Comparison of ENCODE assay signal across 10 cellular contexts in the genomic region with DNA sequence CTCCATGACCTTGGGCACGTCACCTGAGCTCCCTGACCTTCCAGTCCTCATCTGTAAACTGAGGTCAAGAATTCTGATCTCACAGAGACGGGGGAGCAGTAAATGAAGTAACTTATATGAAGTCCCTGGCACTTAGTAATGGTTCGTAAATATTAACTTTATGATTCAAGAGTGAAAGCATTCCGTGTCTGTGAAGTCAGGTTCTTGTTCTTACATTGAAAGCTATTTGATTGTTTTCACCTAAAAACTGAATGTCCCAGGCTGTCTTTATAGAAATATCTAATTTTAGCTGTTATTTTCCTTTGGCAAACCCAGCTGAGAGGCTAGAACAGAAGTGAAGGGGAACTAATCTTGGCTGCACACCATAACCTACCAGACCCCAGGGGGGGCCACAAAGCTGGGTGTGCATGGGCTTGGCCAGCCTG.
DNase-seq lines count a peak whose midpoint lies in the region; ATAC-seq, FAIRE-seq and TF ChIP-seq lines count a peak whose summit lies in the region.
"Had no signal": no experiment of that assay in that cellular context is flagged by ENCODE, and none has a peak within 500 bp of the region (broad histone marks: within the 10 kb centered on the region; RNA-seq: fewer than 3 reads in every experiment).

No MANE protein-coding gene starts in this region.

- H3K4me3 ChIP-seq in esophagus squamous epithelium, result peak overlapping the region in 1 of 4 donors; percentile 34
- H3K4me3 ChIP-seq in ovary, result no peak overlapping the region
- H3K4me3 ChIP-seq in mucosa of descending colon, result no peak overlapping the region

- peak overlapping the region; percentile 71 to 89 for H3K4me3 Mint-ChIP-seq in CD14-positive monocyte

- H3K27me3 ChIP-seq in esophagus squamous epithelium (no peaks in the 10 kb centered on the region), ovary (no peaks in the 10 kb centered on the region)

- H3K9me3 ChIP-seq in esophagus squamous epithelium (peaks cover 0 to 27% (median 27%) of the 10 kb centered on the region in 3 donors), ovary (peaks cover 0 to 6% of the 10 kb centered on the region in 2 donors), mucosa of descending colon (peaks cover 31% of the 10 kb centered on the region)

- FAIRE-seq in RCC 7860 (lab: Jason Lieb, UNC), result peak; percentile 15

- ATAC-seq in mucosa of descending colon, result no peak
- no peak for ATAC-seq in GM19328 (IDR thresholded peaks at IDR 0.05; ENCODE audit: unreplicated experiment)

- H3K27ac ChIP-seq in esophagus squamous epithelium, result peak overlapping the region; percentile 57 to 92 (median 82)
- H3K27ac ChIP-seq in ovary, result no peak overlapping the region

- H3K36me3 Mint-ChIP-seq in CD14-positive monocyte, result peaks cover 4 to 5% of the 10 kb centered on the region in 2 donors

- H3K4me1 Mint-ChIP-seq in CD14-positive monocyte, result peaks cover 49% of the 10 kb centered on the region

- DNase-seq in CD14-positive monocyte (ENCODE audit: low spot score) (no peak), RCC 7860 (ENCODE audit: low spot score) (peak; percentile 33), esophagus squamous epithelium (lab: John Stamatoyannopoulos, UW) (no peak), ovary (no peak), NCI-H1694 (lab: John Stamatoyannopoulos, UW) (no peak), mucosa of descending colon (no peak), amygdala (lab: John Stamatoyannopoulos, UW) (no peak)
- DNase-seq: activated CD8-positive, alpha-beta memory T cell treated with anti-CD3 and anti-CD28 coated beads for 24 hours; NCI-H1105 had no signal

- 44 to 50% methylated on average over 4 of the region's 4 CpGs for WGBS in esophagus squamous epithelium, 2 donors
- 50 to 61% (median 57%) methylated on average over 4 of the region's 4 CpGs for WGBS in ovary, 3 donors

- H3K9me3 Mint-ChIP-seq in CD14-positive monocyte, result peaks cover 11 to 33% (median 30%) of the 10 kb centered on the region in 7 donors

- peaks cover 0 to 2% (median 0%) of the 10 kb centered on the region in 3 donors for H3K27me3 Mint-ChIP-seq in CD14-positive monocyte (ENCODE audit: low read depth in 3 of 3)

- no peaks in the 10 kb centered on the region for H3K36me3 ChIP-seq in esophagus squamous epithelium
- no peaks in the 10 kb centered on the region for H3K36me3 ChIP-seq in ovary
- no peaks in the 10 kb centered on the region for H3K36me3 ChIP-seq in mucosa of descending colon (ENCODE audit: low read depth)

- TF ChIP-seq EP300 in ovary (IDR thresholded peaks at IDR 0.05), result no peak

- TF ChIP-seq CTCF in CD14-positive monocyte (IDR thresholded peaks at IDR 0.05) (no peak), esophagus squamous epithelium (IDR thresholded peaks at IDR 0.05) (no peak), ovary (IDR thresholded peaks at IDR 0.05) (no peak), mucosa of descending colon (IDR thresholded peaks at IDR 0.05) (no peak)

- intact Hi-C loops in CD14-positive monocyte (cut with micrococcal nuclease) (no loop called here), esophagus squamous epithelium (cut with DNase I) (no loop called here), ovary (cut with DNase I) (loop anchor here in 1 of 4 donors (10.0 kb wide), 1 partner anchor 1993 kb away; no protein-coding TSS in a partner anchor), mucosa of descending colon (cut with DNase I, micrococcal nuclease) (no loop called here)

- peaks cover 26 to 67% (median 33%) of the 10 kb centered on the region in 3 donors for H3K4me1 ChIP-seq in esophagus squamous epithelium
- peaks cover 9% of the 10 kb centered on the region for H3K4me1 ChIP-seq in ovary (ENCODE audit: insufficient read depth)
- peaks cover 15% of the 10 kb centered on the region for H3K4me1 ChIP-seq in mucosa of descending colon (ENCODE audit: low read depth)

- H3K27ac Mint-ChIP-seq in CD14-positive monocyte, result peak overlapping the region; percentile 88 to 97 (median 96)

- TF ChIP-seq POLR2A in esophagus squamous epithelium (IDR thresholded peaks at IDR 0.05) (no peak), ovary (IDR thresholded peaks at IDR 0.05) (peak; percentile 12)

Comparison
In these comparisons a context has a peak if more than half of its experiments do, and no peak if none do; other contexts are left out.
1. H3K27ac ChIP-seq: peak in esophagus squamous epithelium (4 of 4); none in ovary (0 of 2).